18 cellular contexts compared by ENCODE assay signal in the genomic region with DNA sequence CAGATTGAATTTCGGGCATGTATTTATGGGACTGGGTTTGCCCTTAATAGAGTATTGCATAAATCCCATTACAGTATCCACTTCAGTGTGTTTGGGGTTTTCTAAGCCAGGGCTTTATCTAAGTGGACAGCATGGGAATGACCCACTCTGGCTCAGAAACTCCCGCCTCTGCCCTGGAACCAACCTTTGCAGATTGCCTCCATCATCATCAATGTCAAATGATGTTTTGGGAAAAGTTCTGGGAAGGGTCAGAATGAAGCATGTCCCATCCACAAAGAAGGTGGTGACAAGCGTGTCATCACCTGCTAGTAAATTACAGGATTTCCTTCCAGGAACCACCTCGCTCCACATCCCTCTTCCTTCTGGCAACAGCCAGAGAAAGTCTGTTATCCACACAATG. TPM values are rescaled to one million over a fixed set of nuclear protein-coding genes. Genes with fewer than 3 reads are reported as not detected.
DNase-seq lines count a peak whose midpoint lies in the region; ATAC-seq and TF ChIP-seq lines count a peak whose summit lies in the region.
"Had no signal": no experiment of that assay in that cellular context is flagged by ENCODE, and none has a peak within 500 bp of the region (broad histone marks: within the 10 kb centered on the region; RNA-seq: fewer than 3 reads in every experiment).

No MANE protein-coding gene starts in this region.

- H3K27ac Mint-ChIP-seq in nephron (peak overlapping the region in 2 of 3 experiments; percentile 35 to 43), nephron progenitor cell (no peak overlapping the region)
- H3K27ac Mint-ChIP-seq: activated naive CD8-positive, alpha-beta T cell had no signal

- peaks cover 27% of the 10 kb centered on the region for H3K4me1 ChIP-seq in cardiac muscle cell (ENCODE audit: low read depth)
- H3K4me1 ChIP-seq: uterus had no signal

- H2AFZ ChIP-seq in SU-DHL-6 (ENCODE audit: low read depth, low read length, severe bottlenecking) = no peak overlapping the region

- H3K79me2 ChIP-seq in SU-DHL-6 (ENCODE audit: insufficient read depth, low read length) = peaks cover 60% of the 10 kb centered on the region

- H3K36me3 ChIP-seq in SU-DHL-6 (ENCODE audit: low read length) (peaks cover 4% of the 10 kb centered on the region; the same call in 1 of the 2 replicates), cardiac muscle cell (no peaks in the 10 kb centered on the region)
- H3K36me3 ChIP-seq: brain microvascular endothelial cell, neutrophil, uterus had no signal

- TF ChIP-seq CTCF in AG10803 (conservative IDR thresholded peaks at IDR 0.05; ENCODE audit: low read length) = no peak
- TF ChIP-seq CTCF in SU-DHL-6 (IDR thresholded peaks at IDR 0.05; ENCODE audit: insufficient read depth, low read length, poor library complexity, severe bottlenecking) = no peak
- TF ChIP-seq CTCF in cardiac muscle cell (IDR thresholded peaks at IDR 0.05; ENCODE audit: low read depth, low read length) = no peak
- no peak for TF ChIP-seq CTCF in nephron (IDR thresholded peaks at IDR 0.05; ENCODE audit: unreplicated experiment in 3 of 3)
- TF ChIP-seq CTCF in nephron progenitor cell (IDR thresholded peaks at IDR 0.05) = no peak

- DNase-seq in AG10803 (ENCODE audit: low read depth) = peak; percentile 39
- DNase-seq in cardiac muscle cell (ENCODE audit: low read depth in 1 of 2, low spot score in 1 of 2) = peak; percentile 2 to 67
- DNase-seq in nephron progenitor cell = no peak
- DNase-seq in activated CD4-positive, alpha-beta T cell treated with anti-CD3 and anti-CD28 coated beads for 4 hours = no peak
- no peak for DNase-seq in SIG-M5 (lab: John Stamatoyannopoulos, UW)
- DNase-seq: brain microvascular endothelial cell, Calu3, EL, HCEC 1CT, NCI-H1930, NCI-H446 had no signal

- H3K36me3 Mint-ChIP-seq in nephron (ENCODE audit: low read depth) (no peaks in the 10 kb centered on the region), nephron progenitor cell (ENCODE audit: low read depth) (no peaks in the 10 kb centered on the region)

- no peaks in the 10 kb centered on the region for H3K9me3 Mint-ChIP-seq in nephron
- no peaks in the 10 kb centered on the region for H3K9me3 Mint-ChIP-seq in nephron progenitor cell

- no peaks in the 10 kb centered on the region for H3K27me3 ChIP-seq in SU-DHL-6 (ENCODE audit: low read length)
- no peaks in the 10 kb centered on the region for H3K27me3 ChIP-seq in cardiac muscle cell
- H3K27me3 ChIP-seq: BLaER1 treated with 17β-estradiol and CSF1 and Interleukin-3, amounts not matched to agents 10 nM and 100 nM; brain microvascular endothelial cell; neutrophil; uterus had no signal

- H3K4me3 Mint-ChIP-seq in nephron (no peak overlapping the region), nephron progenitor cell (no peak overlapping the region)
- H3K4me3 Mint-ChIP-seq: activated naive CD8-positive, alpha-beta T cell had no signal

- H3K4me1 Mint-ChIP-seq in nephron (peaks cover 34% of the 10 kb centered on the region), nephron progenitor cell (peaks cover 7% of the 10 kb centered on the region)

- ATAC-seq in GM21786 (IDR thresholded peaks at IDR 0.05; ENCODE audit: unreplicated experiment) = no peak

- peaks cover 14% of the 10 kb centered on the region for H3K27me3 Mint-ChIP-seq in nephron (ENCODE audit: low read depth)
- peaks cover 16% of the 10 kb centered on the region for H3K27me3 Mint-ChIP-seq in nephron progenitor cell (ENCODE audit: low read depth, poor library complexity)
- H3K27me3 Mint-ChIP-seq: activated naive CD8-positive, alpha-beta T cell had no signal

- H4K20me1 ChIP-seq in SU-DHL-6 (ENCODE audit: low read depth, low read length) = no peaks in the 10 kb centered on the region

- H3K9ac ChIP-seq in SU-DHL-6 (ENCODE audit: low read length) = no peak overlapping the region
- H3K9ac ChIP-seq: BLaER1 treated with 17β-estradiol and CSF1 and Interleukin-3, amounts not matched to agents 10 nM and 100 nM had no signal

- no peaks in the 10 kb centered on the region for H3K9me3 ChIP-seq in SU-DHL-6 (ENCODE audit: insufficient read depth, low read length)
- no peaks in the 10 kb centered on the region for H3K9me3 ChIP-seq in cardiac muscle cell (ENCODE audit: low read depth)
- H3K9me3 ChIP-seq: neutrophil, uterus had no signal

- no peak overlapping the region for H3K4me2 ChIP-seq in SU-DHL-6 (ENCODE audit: low read depth, low read length, poor library complexity, severe bottlenecking)

- H3K4me3 ChIP-seq in AG10803 (ENCODE audit: low read length) (no peak overlapping the region), SU-DHL-6 (ENCODE audit: insufficient read depth, low read length, poor library complexity, severe bottlenecking) (no peak overlapping the region), cardiac muscle cell (no peak overlapping the region)
- H3K4me3 ChIP-seq: BLaER1 treated with 17β-estradiol and CSF1 and Interleukin-3, amounts not matched to agents 10 nM and 100 nM; uterus had no signal

- no peaks in the 10 kb centered on the region for H3K9me2 ChIP-seq in SU-DHL-6 (replicated peaks; ENCODE audit: insufficient read depth, low read length)

- H3K27ac ChIP-seq in SU-DHL-6 (ENCODE audit: low read depth, low read length) (peak overlapping the region; percentile 81), cardiac muscle cell (no peak overlapping the region)
- H3K27ac ChIP-seq: BLaER1 treated with 17β-estradiol and CSF1 and Interleukin-3, amounts not matched to agents 10 nM and 100 nM; brain microvascular endothelial cell; neutrophil had no signal

- H3F3A ChIP-seq in SU-DHL-6 (ENCODE audit: insufficient read depth) = peaks cover 11% of the 10 kb centered on the region; the same call in 1 of the 2 replicates

RNA-seq across cellular contexts. Expression of gene XYLT1, which starts 36.8 kb away (rescaled TPM):
- total RNA-seq in cardiac muscle cell = 5.1 and 7.2 TPM in 2 replicates
- polyA plus RNA-seq in cardiac muscle cell = 3.1 and 4.8 TPM in 2 replicates

Comparison
In these comparisons a context has a peak if more than half of its experiments do, and no peak if none do; other contexts are left out.
1. DNase-seq: peak in AG10803 (single experiment) and cardiac muscle cell (2 of 2); none in nephron progenitor cell (single experiment), activated CD4-positive, alpha-beta T cell treated with anti-CD3 and anti-CD28 coated beads for 4 hours (0 of 2) and SIG-M5 (single experiment).